In the genomic region with DNA sequence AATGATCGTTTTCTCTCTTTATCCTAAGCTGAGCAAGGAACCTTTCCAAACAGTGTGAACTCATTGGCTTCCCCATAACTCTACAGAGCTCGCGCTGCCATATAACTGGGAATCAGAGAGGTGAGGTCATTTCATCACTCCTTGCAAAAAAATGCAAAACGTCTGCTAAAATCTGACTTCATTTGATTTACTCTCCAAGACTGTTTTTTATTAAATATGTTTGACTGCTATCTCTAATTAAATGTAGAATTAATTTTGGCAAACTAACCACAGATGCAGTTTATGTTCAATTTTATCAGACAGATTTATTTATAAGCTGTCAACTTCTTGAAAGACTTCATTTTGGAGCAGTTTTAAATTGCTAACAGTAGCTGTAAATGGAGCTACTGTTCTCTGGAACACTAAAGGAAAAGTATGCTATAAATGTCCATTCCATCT, we compare ENCODE assay signal across 1 cellular context.
TF ChIP-seq lines count a peak whose summit lies in the region.

No MANE protein-coding gene starts in this region.

TF ChIP-seq in SK-N-SH treated with all-trans-retinoic acid at 6 μM for 48 hours, 23 proteins besides CTCF, POLR2A, EP300 and RAD21 (continued from another document):
- 0 out of 2 replicates have a peak, but pooled peaks have one; percentile 58 for TF ChIP-seq TSHZ2 (CRISPR knock-in tag; IDR thresholded peaks at IDR 0.05)
TF ChIP-seq in SK-N-SH treated with all-trans-retinoic acid at 6 μM for 48 hours: peak in this region for 12.
